In the genomic region with DNA sequence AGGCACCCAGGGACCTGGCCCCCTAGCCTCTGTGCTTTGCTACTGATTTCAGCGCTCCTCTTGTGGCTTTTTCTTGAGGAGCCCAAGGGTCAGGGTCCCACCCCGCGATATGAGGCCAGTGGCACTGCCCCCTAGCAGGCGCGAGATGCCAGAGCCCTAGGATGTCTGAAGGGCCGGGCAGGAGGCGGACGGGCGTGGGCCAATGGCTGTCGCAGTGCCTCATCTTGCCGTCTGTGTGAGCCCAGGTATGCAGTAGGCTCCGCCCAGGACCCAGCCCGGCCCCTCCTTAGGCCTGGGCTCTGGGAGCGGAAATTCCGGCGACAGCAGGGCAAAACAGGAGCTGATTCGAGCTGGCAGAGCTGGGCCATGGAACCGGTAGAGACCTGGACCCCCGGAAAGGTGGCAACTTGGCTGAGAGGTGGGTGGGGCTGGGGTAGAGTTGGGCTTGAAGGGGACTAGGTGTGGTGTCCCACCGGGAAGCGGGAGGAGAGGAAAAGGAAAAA, we compare ENCODE assay signal across 9 cellular contexts.
A peak's percentile ranks its signal among the peaks of the same experiment; 100 is the strongest.
DNase-seq lines count a peak whose midpoint lies in the region; ATAC-seq and TF ChIP-seq lines count a peak whose summit lies in the region.
"Had no signal": no experiment of that assay in that cellular context is flagged by ENCODE, and none has a peak within 500 bp of the region (broad histone marks: within the 10 kb centered on the region; RNA-seq: fewer than 3 reads in every experiment).

A gene with protein sequence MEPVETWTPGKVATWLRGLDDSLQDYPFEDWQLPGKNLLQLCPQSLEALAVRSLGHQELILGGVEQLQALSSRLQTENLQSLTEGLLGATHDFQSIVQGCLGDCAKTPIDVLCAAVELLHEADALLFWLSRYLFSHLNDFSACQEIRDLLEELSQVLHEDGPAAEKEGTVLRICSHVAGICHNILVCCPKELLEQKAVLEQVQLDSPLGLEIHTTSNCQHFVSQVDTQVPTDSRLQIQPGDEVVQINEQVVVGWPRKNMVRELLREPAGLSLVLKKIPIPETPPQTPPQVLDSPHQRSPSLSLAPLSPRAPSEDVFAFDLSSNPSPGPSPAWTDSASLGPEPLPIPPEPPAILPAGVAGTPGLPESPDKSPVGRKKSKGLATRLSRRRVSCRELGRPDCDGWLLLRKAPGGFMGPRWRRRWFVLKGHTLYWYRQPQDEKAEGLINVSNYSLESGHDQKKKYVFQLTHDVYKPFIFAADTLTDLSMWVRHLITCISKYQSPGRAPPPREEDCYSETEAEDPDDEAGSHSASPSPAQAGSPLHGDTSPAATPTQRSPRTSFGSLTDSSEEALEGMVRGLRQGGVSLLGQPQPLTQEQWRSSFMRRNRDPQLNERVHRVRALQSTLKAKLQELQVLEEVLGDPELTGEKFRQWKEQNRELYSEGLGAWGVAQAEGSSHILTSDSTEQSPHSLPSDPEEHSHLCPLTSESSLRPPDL (plus strand): TSS at position 310 of the 503 bp plus-strand sequence. CDS start 57 bp downstream, at position 367.

- ATAC-seq in GM19023 (IDR thresholded peaks at IDR 0.05; ENCODE audit: unreplicated experiment) = no peak

- H3K27ac ChIP-seq in duodenal mucosa (ENCODE audit: low read depth, low read length) (peak within 1 kb of the TSS; percentile 62), WERI-Rb-1 (no peak within 1 kb of the TSS)

- no peaks in the 10 kb centered on the region for H3K9me3 ChIP-seq in duodenal mucosa (ENCODE audit: control insufficient read depth in 1 of 2, low read length in 2 of 2)
- H3K9me3 ChIP-seq in WERI-Rb-1 (ENCODE audit: severe bottlenecking) = no peaks in the 10 kb centered on the region

- H3K4me3 ChIP-seq in duodenal mucosa (ENCODE audit: low read depth in 1 of 2, low read length in 2 of 2) (peak within 1 kb of the TSS; percentile 62 to 66), WERI-Rb-1 (ENCODE audit: low read depth, low read length) (no peak within 1 kb of the TSS)

- H3K9ac ChIP-seq in duodenal mucosa (ENCODE audit: low read depth in 1 of 2, low read length in 2 of 2) = peak within 1 kb of the TSS; percentile 60 to 65

- no peaks in the 10 kb centered on the region for H3K36me3 Mint-ChIP-seq in nephron (ENCODE audit: low read depth)
- H3K36me3 Mint-ChIP-seq: memory B cell had no signal

- H3K27me3 Mint-ChIP-seq in nephron (ENCODE audit: low read depth) = no peaks in the 10 kb centered on the region
- H3K27me3 Mint-ChIP-seq: memory B cell had no signal

- H3K4me3 Mint-ChIP-seq in nephron = peak within 1 kb of the TSS in 2 of 3 experiments; percentile 58 to 71
- H3K4me3 Mint-ChIP-seq: memory B cell had no signal

- H3K9me3 Mint-ChIP-seq in nephron = no peaks in the 10 kb centered on the region
- H3K9me3 Mint-ChIP-seq: memory B cell had no signal

- peaks cover 7% of the 10 kb centered on the region for H3K4me1 Mint-ChIP-seq in nephron
- H3K4me1 Mint-ChIP-seq: memory B cell had no signal

- H3K4me1 ChIP-seq in duodenal mucosa (ENCODE audit: control insufficient read depth in 1 of 2, insufficient read depth in 2 of 2, low read length in 2 of 2) = peaks cover 3 to 10% of the 10 kb centered on the region in 2 donors

- TF ChIP-seq CTCF in nephron (IDR thresholded peaks at IDR 0.05; ENCODE audit: unreplicated experiment in 3 of 3) = no peak
- no peak for TF ChIP-seq CTCF in GM20000 (IDR thresholded peaks at IDR 0.05; ENCODE audit: extremely low read depth, missing control alignments)
- TF ChIP-seq CTCF in WERI-Rb-1 (IDR thresholded peaks at IDR 0.05; ENCODE audit: low read depth, low read length) = no peak

- DNase-seq in DMS53 (lab: John Stamatoyannopoulos, UW) = peak; percentile 95
- DNase-seq in NCI-H146 (lab: John Stamatoyannopoulos, UW) = peak; percentile 79
- no peak for DNase-seq in NCI-H2171 treated with DMSO at 0.1 percent for 48 hours (lab: John Stamatoyannopoulos, UW)
- DNase-seq in GM20000 (ENCODE audit: low spot score) = no peak
- no peak for DNase-seq in WERI-Rb-1

- H3K27ac Mint-ChIP-seq in nephron = peak within 1 kb of the TSS in 1 of 3 experiments; percentile 63
- H3K27ac Mint-ChIP-seq: memory B cell had no signal

- no peaks in the 10 kb centered on the region for H3K27me3 ChIP-seq in duodenal mucosa (ENCODE audit: control insufficient read depth in 1 of 2, insufficient read depth in 2 of 2, low read length in 2 of 2)
- H3K27me3 ChIP-seq in WERI-Rb-1 (ENCODE audit: insufficient read depth, low read depth, severe bottlenecking) = no peaks in the 10 kb centered on the region

- H3K36me3 ChIP-seq in duodenal mucosa (ENCODE audit: control insufficient read depth in 1 of 2, insufficient read depth in 2 of 2, low read length in 2 of 2) (peaks cover 0 to 12% of the 10 kb centered on the region in 2 donors), WERI-Rb-1 (no peaks in the 10 kb centered on the region)

Comparison
In these comparisons a context has a peak if more than half of its experiments do, and no peak if none do; other contexts are left out.
1. DNase-seq: peak in DMS53 (single experiment) and NCI-H146 (single experiment); none in NCI-H2171 treated with DMSO at 0.1 percent for 48 hours (single experiment), GM20000 (single experiment) and WERI-Rb-1 (single experiment).